In the genomic region with DNA sequence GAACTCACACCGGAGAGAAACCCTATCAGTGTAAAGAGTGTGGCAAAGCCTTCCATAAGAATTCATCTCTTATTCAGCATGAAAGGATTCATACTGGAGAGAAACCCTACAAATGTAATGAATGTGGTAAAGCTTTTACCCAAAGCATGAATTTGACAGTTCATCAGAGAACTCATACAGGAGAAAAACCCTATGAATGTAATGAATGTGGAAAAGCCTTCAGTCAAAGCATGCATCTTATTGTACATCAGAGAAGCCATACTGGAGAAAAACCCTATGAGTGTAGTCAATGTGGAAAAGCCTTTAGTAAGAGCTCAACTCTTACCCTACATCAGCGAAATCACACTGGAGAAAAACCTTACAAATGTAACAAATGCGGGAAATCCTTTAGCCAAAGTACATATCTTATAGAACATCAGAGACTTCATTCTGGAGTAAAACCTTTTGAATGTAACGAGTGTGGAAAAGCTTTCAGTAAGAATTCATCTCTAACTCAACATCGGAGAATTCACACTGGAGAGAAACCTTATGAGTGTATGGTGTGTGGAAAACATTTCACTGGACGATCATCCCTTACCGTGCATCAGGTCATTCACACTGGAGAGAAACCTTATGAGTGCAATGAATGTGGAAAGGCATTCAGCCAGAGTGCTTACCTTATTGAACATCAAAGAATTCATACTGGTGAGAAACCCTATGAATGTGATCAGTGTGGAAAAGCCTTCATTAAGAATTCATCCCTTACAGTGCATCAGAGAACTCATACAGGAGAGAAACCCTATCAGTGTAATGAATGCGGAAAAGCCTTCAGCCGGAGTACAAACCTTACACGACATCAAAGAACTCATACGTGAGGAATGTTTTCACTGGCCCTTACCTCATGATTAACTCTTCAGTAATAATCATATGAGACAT, we compare ENCODE assay signal across 18 cellular contexts. TPM values are rescaled to one million over a fixed set of nuclear protein-coding genes. Genes with fewer than 3 reads are reported as not detected.
"Had no signal": no experiment of that assay in that cellular context is flagged by ENCODE, and none has a peak within 500 bp of the region (broad histone marks: within the 10 kb centered on the region; RNA-seq: fewer than 3 reads in every experiment).

No MANE protein-coding gene starts in this region.

- DNase-seq: activated B cell treated with CpG ODN at 0.5 μM for 24 hours; activated CD4-positive, alpha-beta T cell treated with anti-CD3 and anti-CD28 coated beads, Interleukin-2, amount 10 ng/mL, durations not matched to agents 24 days and 14 days; dorsolateral prefrontal cortex; islet precursor cell; mammary epithelial cell; naive thymus-derived CD8-positive, alpha-beta T cell; stimulated activated CD4-positive, alpha-beta T cell treated with anti-CD3 and anti-CD28 coated beads, Interleukin-15, amount 100 ng/mL, for 24 hours; stimulated activated CD4-positive, alpha-beta T cell treated with anti-CD3 and anti-CD28 coated beads, Interleukin-4, amount 100 ng/mL, for 1 hour; stimulated activated naive B cell treated with anti-CD40 and anti-IgM and Interleukin-4, amounts not matched to agents 10 μg/mL and 1 μg/mL and 100 μg/mL, for 72 hours; transverse colon had no signal

- H3K27me3 ChIP-seq: ascending aorta, dorsolateral prefrontal cortex, hepatocyte, transverse colon, vagina had no signal

- H2AFZ ChIP-seq: hepatocyte, parathyroid adenoma had no signal

- H3K4me3 ChIP-seq: ascending aorta, dorsolateral prefrontal cortex, hepatocyte, transverse colon, vagina had no signal

- H3K27ac ChIP-seq: ascending aorta, dorsolateral prefrontal cortex, hepatocyte, parathyroid adenoma, transverse colon, vagina had no signal

- H3K79me2 ChIP-seq: hepatocyte, parathyroid adenoma had no signal

- ATAC-seq: left lobe of liver; naive thymus-derived CD8-positive, alpha-beta T cell; stimulated activated naive B cell treated with anti-CD40 and anti-IgM and Interleukin-4, amounts not matched to agents 10 μg/mL and 1 μg/mL and 100 μg/mL, for 72 hours had no signal

- H3K4me2 ChIP-seq: hepatocyte had no signal

- H3K4me1 ChIP-seq: ascending aorta, parathyroid adenoma, transverse colon, vagina had no signal

RNA-seq across cellular contexts. Expression of gene ZNF454, which starts 8.9 kb away (rescaled TPM):
- total RNA-seq: activated B cell treated with CpG ODN at 0.5 μM for 24 hours; activated CD4-positive, alpha-beta T cell treated with anti-CD3 and anti-CD28 coated beads, Interleukin-2, amount 10 ng/mL, durations not matched to agents 24 days and 14 days; activated T-helper 1 cell treated with anti-CD3 and anti-CD28 coated beads, Interleukin-12 subunit alpha, Interleukin-12 subunit beta, Interleukin-2, Interleukin-4 antibody, amounts not matched to agents 30 ng/mL and 10 ng/mL and 1 ng/mL, durations not matched to agents 14 hours and 24 hours and 36 hours; mononuclear cell had no signal

RNA-seq across cellular contexts. Expression of gene ZFP2, which starts 36.4 kb away (rescaled TPM):
- total RNA-seq: activated CD4-positive, alpha-beta T cell treated with anti-CD3 and anti-CD28 coated beads, Interleukin-2, amount 10 ng/mL, durations not matched to agents 24 days and 14 days; T-helper 2 cell treated with Interferon-gamma antibody and Interleukin-4, amounts not matched to agents 100 ng/mL and 5 ng/mL, for 36 hours had no signal
